23 cellular contexts compared by ENCODE assay signal in genomic region chr14:40053396-40053795, GRCh38.
"Had no signal": no experiment of that assay in that cellular context is flagged by ENCODE, and none has a peak within 500 bp of the region (broad histone marks: within the 10 kb centered on the region; RNA-seq: fewer than 3 reads in every experiment).

No MANE protein-coding gene starts in this region.

- H3K36me3 Mint-ChIP-seq: activated naive CD8-positive, alpha-beta T cell treated with anti-CD3 and anti-CD28 coated beads, Interleukin-2, amount 10 ng/mL, durations not matched to agents 7 days and 5 days; naive thymus-derived CD4-positive, alpha-beta T cell; neural progenitor cell; WTC11 had no signal

- ATAC-seq: activated T-cell treated with anti-CD3 and anti-CD28 coated beads, Interleukin-2, amount 50 U/mL, for 4 hours; effector memory CD8-positive, alpha-beta T cell; gastrocnemius medialis; heart left ventricle; left lobe of liver; lower lobe of right lung; naive thymus-derived CD4-positive, alpha-beta T cell; WTC11 had no signal

- H3K9me3 ChIP-seq: colonic mucosa, esophagus muscularis mucosa, gastrocnemius medialis, heart left ventricle, lower lobe of right lung, upper lobe of left lung had no signal

- H3K27ac Mint-ChIP-seq: activated naive CD4-positive, alpha-beta T cell treated with anti-CD3 and anti-CD28 coated beads for 36 hours; activated naive CD8-positive, alpha-beta T cell treated with anti-CD3 and anti-CD28 coated beads, Interleukin-2, amount 10 ng/mL, durations not matched to agents 7 days and 5 days; effector memory CD8-positive, alpha-beta T cell; naive thymus-derived CD4-positive, alpha-beta T cell; neural progenitor cell; T-helper 1 cell treated with Interleukin-12 subunit alpha and Interleukin-12 subunit beta and Interleukin-4 antibody, amounts not matched to agents 30 μg/mL and 1 μg/mL, for 36 hours; WTC11 had no signal

- H3K36me3 ChIP-seq: colonic mucosa, esophagus muscularis mucosa, gastrocnemius medialis, heart left ventricle, lower lobe of right lung, neural progenitor cell, upper lobe of left lung had no signal

- H3K4me3 ChIP-seq: colonic mucosa, dorsolateral prefrontal cortex, esophagus muscularis mucosa, gastrocnemius medialis, heart left ventricle, lower lobe of right lung, neural progenitor cell, upper lobe of left lung had no signal

- H3K9ac ChIP-seq: neural progenitor cell had no signal

- H3K9me3 Mint-ChIP-seq: activated naive CD4-positive, alpha-beta T cell treated with anti-CD3 and anti-CD28 coated beads for 36 hours; activated naive CD8-positive, alpha-beta T cell treated with anti-CD3 and anti-CD28 coated beads, Interleukin-2, amount 10 ng/mL, durations not matched to agents 7 days and 5 days; activated T-cell treated with anti-CD3 and anti-CD28 coated beads, Interleukin-2, amount 50 U/mL, for 4 hours; effector memory CD8-positive, alpha-beta T cell; neural progenitor cell; T-helper 1 cell treated with Interleukin-12 subunit alpha and Interleukin-12 subunit beta and Interleukin-4 antibody, amounts not matched to agents 30 μg/mL and 1 μg/mL, for 36 hours; WTC11 had no signal

- H2AFZ ChIP-seq: neural progenitor cell had no signal

- H3K4me1 ChIP-seq: colonic mucosa, esophagus muscularis mucosa, gastrocnemius medialis, heart left ventricle, lower lobe of right lung, neural progenitor cell, upper lobe of left lung had no signal

- DNase-seq: activated CD8-positive, alpha-beta memory T cell treated with anti-CD3 and anti-CD28 coated beads, Interleukin-2, amount 50 U/mL, for 4 hours; activated naive CD4-positive, alpha-beta T cell treated with anti-CD3 and anti-CD28 coated beads for 36 hours; activated naive CD8-positive, alpha-beta T cell treated with anti-CD3 and anti-CD28 coated beads, Interleukin-2, amount 10 ng/mL, durations not matched to agents 7 days and 5 days; activated T-cell treated with anti-CD3 and anti-CD28 coated beads, Interleukin-2, amount 50 U/mL, for 4 hours; amniotic stem cell; colonic mucosa; dorsolateral prefrontal cortex; effector memory CD8-positive, alpha-beta T cell; gastrocnemius medialis; heart left ventricle; islet precursor cell; lower lobe of right lung; naive thymus-derived CD4-positive, alpha-beta T cell; retina; stimulated activated CD4-positive, alpha-beta T cell treated with anti-CD3 and anti-CD28 coated beads, Interleukin-4, amount 100 ng/mL, for 24 hours; stimulated activated naive CD4-positive, alpha-beta T cell treated with Interleukin-2 at 50 U/mL for 16 hours; T1000; upper lobe of left lung had no signal

- H3K4me1 Mint-ChIP-seq: activated naive CD8-positive, alpha-beta T cell treated with anti-CD3 and anti-CD28 coated beads, Interleukin-2, amount 10 ng/mL, durations not matched to agents 7 days and 5 days; naive thymus-derived CD4-positive, alpha-beta T cell; neural progenitor cell had no signal

- H3K27ac ChIP-seq: colonic mucosa, dorsolateral prefrontal cortex, esophagus muscularis mucosa, gastrocnemius medialis, heart left ventricle, lower lobe of right lung, neural progenitor cell, upper lobe of left lung had no signal

- H3K27me3 ChIP-seq: colonic mucosa, dorsolateral prefrontal cortex, esophagus muscularis mucosa, gastrocnemius medialis, heart left ventricle, neural progenitor cell, upper lobe of left lung had no signal

- H3K4me3 Mint-ChIP-seq: activated naive CD4-positive, alpha-beta T cell treated with anti-CD3 and anti-CD28 coated beads for 36 hours; activated naive CD8-positive, alpha-beta T cell treated with anti-CD3 and anti-CD28 coated beads, Interleukin-2, amount 10 ng/mL, durations not matched to agents 7 days and 5 days; activated T-cell treated with anti-CD3 and anti-CD28 coated beads, Interleukin-2, amount 50 U/mL, for 4 hours; effector memory CD8-positive, alpha-beta T cell; naive thymus-derived CD4-positive, alpha-beta T cell; neural progenitor cell; T-helper 1 cell treated with Interleukin-12 subunit alpha and Interleukin-12 subunit beta and Interleukin-4 antibody, amounts not matched to agents 30 μg/mL and 1 μg/mL, for 36 hours; WTC11 had no signal

- H3K27me3 Mint-ChIP-seq: activated naive CD8-positive, alpha-beta T cell treated with anti-CD3 and anti-CD28 coated beads, Interleukin-2, amount 10 ng/mL, durations not matched to agents 7 days and 5 days; effector memory CD8-positive, alpha-beta T cell; naive thymus-derived CD4-positive, alpha-beta T cell had no signal

- H3K4me2 ChIP-seq: neural progenitor cell had no signal
